In the genomic region with DNA sequence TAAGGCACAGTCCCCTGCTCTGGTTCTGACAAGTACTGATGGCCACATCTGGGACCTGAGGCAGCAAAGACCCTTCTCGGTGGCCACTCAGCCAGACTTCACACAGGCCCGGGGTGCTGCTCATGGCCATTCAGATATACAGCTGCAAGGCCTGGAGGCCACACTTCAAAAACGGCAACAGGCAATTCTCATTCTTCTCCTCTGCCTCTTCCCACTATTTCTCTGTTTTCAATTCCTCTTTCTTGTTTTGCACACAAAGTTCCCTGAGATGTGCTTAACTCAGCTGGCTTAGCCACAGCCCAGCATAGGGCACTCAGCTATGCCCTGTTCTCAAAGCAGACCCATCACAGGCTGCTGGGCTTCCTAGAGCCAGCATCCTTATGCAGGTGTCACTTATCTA, we compare ENCODE assay signal across 10 cellular contexts. TPM values are rescaled to one million over a fixed set of nuclear protein-coding genes. Genes with fewer than 3 reads are reported as not detected.
DNase-seq lines count a peak whose midpoint lies in the region; ATAC-seq and TF ChIP-seq lines count a peak whose summit lies in the region.
"Had no signal": no experiment of that assay in that cellular context is flagged by ENCODE, and none has a peak within 500 bp of the region (broad histone marks: within the 10 kb centered on the region; RNA-seq: fewer than 3 reads in every experiment).

No MANE protein-coding gene starts in this region.

- H3K27me3 ChIP-seq in lower lobe of right lung (ENCODE audit: low read depth): no peaks in the 10 kb centered on the region
- H3K27me3 ChIP-seq in endodermal cell (ENCODE audit: control insufficient read depth, insufficient read depth, low read length, poor library complexity, severe bottlenecking): no peaks in the 10 kb centered on the region

- H3K4me1 Mint-ChIP-seq in endodermal cell: peaks cover 8% of the 10 kb centered on the region

- no peak for TF ChIP-seq POLR2A in GM18505 (IDR thresholded peaks at IDR 0.05; ENCODE audit: borderline replicate concordance, extremely low read depth, insufficient read depth, insufficient read length)

- H3K4me3 Mint-ChIP-seq in endodermal cell: no peak overlapping the region
- H3K4me3 Mint-ChIP-seq: activated CD8-positive, alpha-beta T cell treated with anti-CD3 and anti-CD28 coated beads for 36 hours had no signal

- peak; percentile 60 for ATAC-seq in GM18505 (IDR thresholded peaks at IDR 0.05; ENCODE audit: unreplicated experiment)
- ATAC-seq in GM21717 (IDR thresholded peaks at IDR 0.05; ENCODE audit: unreplicated experiment): peak; percentile 42
- peak; percentile 39 for ATAC-seq in HG03575 (IDR thresholded peaks at IDR 0.05; ENCODE audit: extremely low read depth, insufficient number of reproducible peaks, low FRiP score, unreplicated experiment)
- peak in 1 of 2 donors; percentile 11 for ATAC-seq in lower lobe of right lung
- ATAC-seq in GM18519 (IDR thresholded peaks at IDR 0.05; ENCODE audit: low FRiP score, unreplicated experiment): no peak
- ATAC-seq: activated CD8-positive, alpha-beta T cell treated with anti-CD3 and anti-CD28 coated beads for 36 hours had no signal

- no peak overlapping the region for H3K9ac ChIP-seq in endodermal cell (ENCODE audit: extremely low read depth, low read length, poor library complexity, severe bottlenecking)

- no peaks in the 10 kb centered on the region for H3K9me3 Mint-ChIP-seq in endodermal cell
- H3K9me3 Mint-ChIP-seq: activated CD8-positive, alpha-beta T cell treated with anti-CD3 and anti-CD28 coated beads for 36 hours had no signal

- WGBS in endodermal cell (ENCODE audit: insufficient coverage in 1 of 2, insufficient read length in 1 of 2), 2 experiments: 94 to 100% methylated on average over 2 to 3 of the region's 3 CpGs

- DNase-seq in lower lobe of right lung (no peak), kidney tubule cell (ENCODE audit: low spot score) (no peak), endodermal cell (no peak)
- no peak for DNase-seq in stimulated activated naive CD4-positive, alpha-beta T cell (lab: John Stamatoyannopoulos, UW)
- DNase-seq: activated CD8-positive, alpha-beta T cell treated with anti-CD3 and anti-CD28 coated beads for 36 hours; NCI-H2029 had no signal

- H3K36me3 ChIP-seq in lower lobe of right lung: peaks cover under 1% of the 10 kb centered on the region
- no peaks in the 10 kb centered on the region for H3K36me3 ChIP-seq in endodermal cell (ENCODE audit: control insufficient read depth, insufficient read depth, low read length)

- H3K4me1 ChIP-seq in lower lobe of right lung (peaks cover 22% of the 10 kb centered on the region), endodermal cell (ENCODE audit: control insufficient read depth, insufficient read depth, low read length) (no peaks in the 10 kb centered on the region)

- no peak overlapping the region for H3K27ac Mint-ChIP-seq in endodermal cell
- H3K27ac Mint-ChIP-seq: activated CD8-positive, alpha-beta T cell treated with anti-CD3 and anti-CD28 coated beads for 36 hours had no signal

- TF ChIP-seq CTCF in lower lobe of right lung (IDR thresholded peaks at IDR 0.05) (no peak), endodermal cell (conservative IDR thresholded peaks at IDR 0.05) (no peak)

- peaks cover 11% of the 10 kb centered on the region for H3K27me3 Mint-ChIP-seq in endodermal cell (ENCODE audit: insufficient read depth)
- H3K27me3 Mint-ChIP-seq: activated CD8-positive, alpha-beta T cell treated with anti-CD3 and anti-CD28 coated beads for 36 hours had no signal

- H3K4me3 ChIP-seq in lower lobe of right lung (no peak overlapping the region), endodermal cell (ENCODE audit: low read length) (no peak overlapping the region)

- peaks cover 11% of the 10 kb centered on the region for H3K36me3 Mint-ChIP-seq in endodermal cell (ENCODE audit: low read depth)

- intact Hi-C loops in lower lobe of right lung (cut with DNase I): no loop called here

- no peaks in the 10 kb centered on the region for H3K9me3 ChIP-seq in lower lobe of right lung
- no peaks in the 10 kb centered on the region for H3K9me3 ChIP-seq in endodermal cell (ENCODE audit: control insufficient read depth, low read length)

- H3K27ac ChIP-seq in lower lobe of right lung: peak overlapping the region; percentile 21
- no peak overlapping the region for H3K27ac ChIP-seq in endodermal cell (ENCODE audit: low read depth, low read length)

RNA-seq across cellular contexts. Expression of gene PTPN18, which starts 29.9 kb away (rescaled TPM):
- 74.1 TPM for total RNA-seq in lower lobe of right lung
- total RNA-seq in endodermal cell: 10 to 100 TPM; 16.4 to 19.6 TPM
- 15.1 TPM for polyA plus RNA-seq in endodermal cell (2013, experiment 1 of 2)
- polyA plus RNA-seq in endodermal cell (2013, experiment 2 of 2): 13.8 TPM

RNA-seq across cellular contexts. Expression of gene IMP4, which starts 43.0 kb away (rescaled TPM):
- total RNA-seq in lower lobe of right lung: 55.9 TPM
- 10 to 100 TPM; 47.1 to 55.1 TPM for total RNA-seq in endodermal cell
- polyA plus RNA-seq in endodermal cell (2013, experiment 1 of 2): 38.5 TPM
- 36.8 TPM for polyA plus RNA-seq in endodermal cell (2013, experiment 2 of 2)
